ENCODE assay signal across 28 cellular contexts in the genomic region with DNA sequence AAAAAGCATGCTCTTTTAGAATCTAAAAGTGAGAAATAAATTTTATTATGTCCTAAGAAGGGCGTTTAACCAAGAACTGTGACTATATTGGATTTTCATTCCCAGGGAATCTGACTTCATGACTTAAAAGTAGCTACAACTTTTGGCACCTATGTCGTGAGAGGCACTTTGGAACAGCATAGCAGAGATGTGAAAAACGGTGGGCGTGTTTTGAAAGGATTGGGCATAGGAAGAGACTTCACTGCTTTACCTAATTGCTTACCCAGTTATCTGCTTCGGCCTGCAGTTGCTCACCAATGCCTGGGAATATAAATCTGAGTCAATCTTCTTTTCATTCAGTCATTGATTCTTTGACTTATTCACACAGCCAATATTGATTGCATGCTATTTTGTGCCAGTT.
"Had no signal": no experiment of that assay in that cellular context is flagged by ENCODE, and none has a peak within 500 bp of the region (broad histone marks: within the 10 kb centered on the region; RNA-seq: fewer than 3 reads in every experiment).

No MANE protein-coding gene starts in this region.

- H2AFZ ChIP-seq: neural progenitor cell, parathyroid adenoma had no signal

- H3K36me3 Mint-ChIP-seq: mesothelial cell of epicardium; naive thymus-derived CD8-positive, alpha-beta T cell; neural progenitor cell; stimulated activated naive B cell treated with anti-CD40 and anti-IgM and Interleukin-4, amounts not matched to agents 10 μg/mL and 1 μg/mL and 100 μg/mL, for 72 hours had no signal

- H3K4me3 ChIP-seq: left ventricle myocardium inferior, lung, mucosa of descending colon, neural progenitor cell, right atrium auricular region, right lobe of liver, stomach, suprapubic skin, thoracic aorta, tibial artery, upper lobe of right lung had no signal

- H3K79me2 ChIP-seq: parathyroid adenoma had no signal

- H3K27me3 Mint-ChIP-seq: naive thymus-derived CD8-positive, alpha-beta T cell; stimulated activated naive B cell treated with anti-CD40 and anti-IgM and Interleukin-4, amounts not matched to agents 10 μg/mL and 1 μg/mL and 100 μg/mL, for 72 hours had no signal

- H3K9me3 Mint-ChIP-seq: mesothelial cell of epicardium, nephron had no signal

- ATAC-seq: left colon; mucosa of descending colon; naive thymus-derived CD8-positive, alpha-beta T cell; stimulated activated naive B cell treated with anti-CD40 and anti-IgM and Interleukin-4, amounts not matched to agents 10 μg/mL and 1 μg/mL and 100 μg/mL, for 72 hours; stimulated activated naive CD8-positive, alpha-beta T cell treated with anti-CD3 and anti-CD28 coated beads, Interleukin-15, Interleukin-2, amounts not matched to agents 100 U/mL and 50 U/mL, for 24 hours; upper lobe of right lung had no signal

- H3K4me1 Mint-ChIP-seq: mesothelial cell of epicardium; naive thymus-derived CD8-positive, alpha-beta T cell; nephron; neural progenitor cell; stimulated activated naive B cell treated with anti-CD40 and anti-IgM and Interleukin-4, amounts not matched to agents 10 μg/mL and 1 μg/mL and 100 μg/mL, for 72 hours had no signal

- DNase-seq: head of caudate nucleus; kidney; left colon; left ventricle myocardium inferior; mesendoderm; mucosa of descending colon; naive thymus-derived CD8-positive, alpha-beta T cell; occipital lobe; right lobe of liver; stimulated activated CD4-positive, alpha-beta T cell treated with anti-CD3 and anti-CD28 coated beads, Interleukin-12 subunit alpha, Interleukin-12 subunit beta, amount 100 ng/mL, for 4 hours; stimulated activated CD4-positive, alpha-beta T cell treated with anti-CD3 and anti-CD28 coated beads, Interleukin-15, amount 100 ng/mL, for 24 hours; stimulated activated CD4-positive, alpha-beta T cell treated with anti-CD3 and anti-CD28 coated beads, Interleukin-2, amount 100 ng/mL, for 24 hours; stimulated activated CD4-positive, alpha-beta T cell treated with anti-CD3 and anti-CD28 coated beads, Interleukin-4, amount 100 ng/mL, for 1 hour; stimulated activated naive B cell treated with anti-CD40 and anti-IgM and Interleukin-4, amounts not matched to agents 10 μg/mL and 1 μg/mL and 100 μg/mL, for 72 hours; stimulated activated naive CD8-positive, alpha-beta T cell treated with anti-CD3 and anti-CD28 coated beads, Interleukin-15, Interleukin-2, amounts not matched to agents 100 U/mL and 50 U/mL, for 24 hours; stomach; tibial artery; trophoblast cell; upper lobe of right lung had no signal

- H3K27ac Mint-ChIP-seq: mesothelial cell of epicardium; naive thymus-derived CD8-positive, alpha-beta T cell; nephron; neural progenitor cell; stimulated activated naive B cell treated with anti-CD40 and anti-IgM and Interleukin-4, amounts not matched to agents 10 μg/mL and 1 μg/mL and 100 μg/mL, for 72 hours had no signal

- H3K27ac ChIP-seq: left ventricle myocardium inferior, neural progenitor cell, neutrophil, parathyroid adenoma, right atrium auricular region, right lobe of liver, stomach, suprapubic skin, thoracic aorta, tibial artery, upper lobe of right lung had no signal

- H3K9me3 ChIP-seq: left ventricle myocardium inferior, mucosa of descending colon, neutrophil, right atrium auricular region, right lobe of liver, stomach, suprapubic skin, thoracic aorta, tibial artery, upper lobe of right lung had no signal

- H3K36me3 ChIP-seq: left ventricle myocardium inferior, neural progenitor cell, neutrophil, right atrium auricular region, right lobe of liver, stomach, suprapubic skin, thoracic aorta, tibial artery, upper lobe of right lung had no signal

- H3K4me3 Mint-ChIP-seq: mesothelial cell of epicardium; naive thymus-derived CD8-positive, alpha-beta T cell; nephron; neural progenitor cell; stimulated activated naive B cell treated with anti-CD40 and anti-IgM and Interleukin-4, amounts not matched to agents 10 μg/mL and 1 μg/mL and 100 μg/mL, for 72 hours had no signal

- H3K27me3 ChIP-seq: neural progenitor cell, neutrophil, right atrium auricular region, right lobe of liver, stomach, suprapubic skin, tibial artery, upper lobe of right lung had no signal

- H3K9ac ChIP-seq: neural progenitor cell, parathyroid adenoma had no signal

- H3K4me2 ChIP-seq: neural progenitor cell had no signal
